9 cellular contexts compared by ENCODE assay signal in the genomic region with DNA sequence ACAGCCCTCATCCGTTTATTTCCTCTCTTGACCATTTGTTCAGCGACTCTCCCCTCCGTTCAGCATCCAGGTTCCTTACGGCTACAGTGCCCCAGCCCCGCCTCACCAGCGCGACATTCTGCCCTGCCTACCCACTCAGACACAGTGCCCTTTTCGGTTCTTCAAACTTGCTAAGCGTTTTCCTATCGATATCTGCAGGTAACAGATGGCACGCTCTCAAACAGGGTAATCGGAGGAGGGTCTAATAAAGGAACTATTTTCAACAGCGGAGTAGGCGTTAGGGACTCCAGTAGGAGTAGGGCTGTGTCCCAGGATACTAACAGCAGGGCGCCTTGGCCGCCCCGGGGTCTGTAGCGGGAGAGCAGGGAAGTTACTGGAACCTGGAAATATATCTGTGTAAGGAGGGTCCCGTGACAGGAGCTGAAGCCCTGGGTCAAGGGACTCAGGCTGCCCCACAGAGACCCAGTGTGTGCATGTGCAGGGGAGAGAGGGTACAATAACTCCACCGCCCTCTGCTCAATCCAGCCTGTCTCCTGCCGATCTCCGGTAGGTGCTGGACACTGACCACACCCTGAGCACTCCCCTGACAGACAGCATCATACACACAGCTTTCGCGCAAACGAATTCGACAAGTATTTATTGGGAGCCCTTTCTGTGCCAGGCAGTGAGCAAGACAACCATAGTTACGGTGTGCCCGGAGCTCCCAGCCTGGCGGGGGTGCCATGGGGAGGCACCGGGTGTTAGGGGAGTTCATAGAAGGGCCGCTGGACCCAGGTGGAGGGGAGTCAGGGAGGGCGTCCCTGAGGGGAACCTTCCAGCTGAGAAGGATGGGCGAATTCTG. TPM values are rescaled to one million over a fixed set of nuclear protein-coding genes. Genes with fewer than 3 reads are reported as not detected.
DNase-seq lines count a peak whose midpoint lies in the region; ATAC-seq and TF ChIP-seq lines count a peak whose summit lies in the region.
"Had no signal": no experiment of that assay in that cellular context is flagged by ENCODE, and none has a peak within 500 bp of the region (broad histone marks: within the 10 kb centered on the region; RNA-seq: fewer than 3 reads in every experiment).

No MANE protein-coding gene starts in this region.

- H3K9me3 ChIP-seq in CD4-positive, CD25-positive, alpha-beta regulatory T cell (ENCODE audit: control insufficient read depth in 2 of 2, low read length in 2 of 2), result peaks cover 0 to 7% of the 10 kb centered on the region in 2 experiments
- peaks cover 7% of the 10 kb centered on the region; the same call in 1 of the 2 replicates for H3K9me3 ChIP-seq in HUES64 (ENCODE audit: insufficient read depth, low read depth, low read length)

- 35% methylated on average over 33 of the region's 33 CpGs for WGBS in HUES64

- peak overlapping the region in 2 of 3 donors; percentile 65 for H3K27ac Mint-ChIP-seq in CD4-positive, CD25-positive, alpha-beta regulatory T cell
- peak overlapping the region; percentile 85 for H3K27ac Mint-ChIP-seq in central memory CD8-positive, alpha-beta T cell (ENCODE audit: low read depth)
- no peak overlapping the region for H3K27ac Mint-ChIP-seq in nephron progenitor cell

- no peak for TF ChIP-seq CTCF in nephron progenitor cell (IDR thresholded peaks at IDR 0.05)

- H3K27me3 Mint-ChIP-seq in CD4-positive, CD25-positive, alpha-beta regulatory T cell, result peaks cover 46% of the 10 kb centered on the region
- peaks cover 53% of the 10 kb centered on the region for H3K27me3 Mint-ChIP-seq in central memory CD8-positive, alpha-beta T cell
- peaks cover 91% of the 10 kb centered on the region for H3K27me3 Mint-ChIP-seq in nephron progenitor cell (ENCODE audit: low read depth, poor library complexity)

- ATAC-seq in CD4-positive, CD25-positive, alpha-beta regulatory T cell (ENCODE audit: low read depth in 2 of 2), result no peak
- no peak for ATAC-seq in central memory CD8-positive, alpha-beta T cell (replicated peaks; ENCODE audit: extremely low read depth, poor library complexity, severe bottlenecking)
- ATAC-seq in HG02588 (IDR thresholded peaks at IDR 0.05; ENCODE audit: unreplicated experiment), result no peak
- no peak for ATAC-seq in HG02642 (IDR thresholded peaks at IDR 0.05; ENCODE audit: poor library complexity, unreplicated experiment)

- peaks cover 0 to 29% (median 17%) of the 10 kb centered on the region in 4 donors for H3K4me1 Mint-ChIP-seq in CD4-positive, CD25-positive, alpha-beta regulatory T cell
- H3K4me1 Mint-ChIP-seq in central memory CD8-positive, alpha-beta T cell, result peaks cover 30% of the 10 kb centered on the region
- peaks cover 26% of the 10 kb centered on the region for H3K4me1 Mint-ChIP-seq in nephron progenitor cell

- peaks cover 7% of the 10 kb centered on the region for H3K36me3 ChIP-seq in CD4-positive, CD25-positive, alpha-beta regulatory T cell (ENCODE audit: control insufficient read depth, insufficient read depth, low read length)
- H3K36me3 ChIP-seq in HUES64 (ENCODE audit: insufficient read depth, low read length), result no peaks in the 10 kb centered on the region

- H3K9ac ChIP-seq in HUES64 (ENCODE audit: low read depth, low read length), result no peak overlapping the region

- peaks cover 12% of the 10 kb centered on the region for H3K27me3 ChIP-seq in CD4-positive, CD25-positive, alpha-beta regulatory T cell (ENCODE audit: control insufficient read depth, insufficient read depth, low read length)
- peaks cover 70% of the 10 kb centered on the region for H3K27me3 ChIP-seq in HUES64 (ENCODE audit: insufficient read depth, low read length)

- H3K36me3 Mint-ChIP-seq in CD4-positive, CD25-positive, alpha-beta regulatory T cell, result peaks cover 7% of the 10 kb centered on the region
- H3K36me3 Mint-ChIP-seq in central memory CD8-positive, alpha-beta T cell (ENCODE audit: insufficient read depth), result peaks cover 11% of the 10 kb centered on the region
- peaks cover 15% of the 10 kb centered on the region for H3K36me3 Mint-ChIP-seq in nephron progenitor cell (ENCODE audit: low read depth)

- peaks cover 12% of the 10 kb centered on the region for H3K4me1 ChIP-seq in CD4-positive, CD25-positive, alpha-beta regulatory T cell (ENCODE audit: control insufficient read depth, insufficient read depth, low read length, poor library complexity, severe bottlenecking)
- peaks cover 14% of the 10 kb centered on the region; the same call in 1 of the 2 replicates for H3K4me1 ChIP-seq in HUES64 (ENCODE audit: insufficient read depth, low read length)

- peak overlapping the region; percentile 44 for H3K4me3 ChIP-seq in CD4-positive, CD25-positive, alpha-beta regulatory T cell (ENCODE audit: low read depth, low read length)
- peak overlapping the region; percentile 51 for H3K4me3 ChIP-seq in HUES64 (ENCODE audit: low read length)

- DNase-seq in CD4-positive, CD25-positive, alpha-beta regulatory T cell, result no peak
- no peak for DNase-seq in central memory CD8-positive, alpha-beta T cell (ENCODE audit: low spot score in 2 of 2)
- DNase-seq in nephron progenitor cell (no peak), NCI-H1105 treated with DMSO at 0.1 percent for 48 hours (lab: John Stamatoyannopoulos, UW) (no peak)
- no peak for DNase-seq in stimulated activated CD4-positive, alpha-beta T cell treated with anti-CD3 and anti-CD28 coated beads, Interleukin-4, amount 100 ng/mL, for 1 hour
- DNase-seq: GOT3 had no signal

- no peak overlapping the region for H3K27ac ChIP-seq in CD4-positive, CD25-positive, alpha-beta regulatory T cell (ENCODE audit: insufficient read depth, low read length, poor library complexity, severe bottlenecking)
- no peak overlapping the region for H3K27ac ChIP-seq in HUES64 (ENCODE audit: low read depth, low read length)

- peaks cover 0 to 4% (median 2%) of the 10 kb centered on the region in 7 donors for H3K9me3 Mint-ChIP-seq in CD4-positive, CD25-positive, alpha-beta regulatory T cell
- no peaks in the 10 kb centered on the region for H3K9me3 Mint-ChIP-seq in central memory CD8-positive, alpha-beta T cell
- peaks cover 22% of the 10 kb centered on the region for H3K9me3 Mint-ChIP-seq in nephron progenitor cell

- H3K4me3 Mint-ChIP-seq in CD4-positive, CD25-positive, alpha-beta regulatory T cell, result peak overlapping the region; percentile 81 to 90 (median 87)
- H3K4me3 Mint-ChIP-seq in central memory CD8-positive, alpha-beta T cell, result peak overlapping the region; percentile 79
- peak overlapping the region; percentile 77 for H3K4me3 Mint-ChIP-seq in nephron progenitor cell

RNA-seq across cellular contexts. Expression of a gene that starts 2.1 kb away (rescaled TPM):
- 0.47 TPM for total RNA-seq in CD4-positive, CD25-positive, alpha-beta regulatory T cell
- under 1 TPM in 3 of 4 donors, not detected in 1; 0.31 to 0.78 (median 0.49) TPM for polyA plus RNA-seq in CD4-positive, CD25-positive, alpha-beta regulatory T cell
- 0.35 TPM for polyA plus RNA-seq in HUES64 (2013, experiment 1 of 2)
- polyA plus RNA-seq in HUES64 (2013, experiment 2 of 2), result 0.70 TPM

RNA-seq across cellular contexts. Expression of a gene that starts 31.6 kb away (rescaled TPM):
- 3,495 TPM for total RNA-seq in CD4-positive, CD25-positive, alpha-beta regulatory T cell
- 1,000 to 10,000 TPM; 3,908 to 6,708 (median 5,568) TPM for polyA plus RNA-seq in CD4-positive, CD25-positive, alpha-beta regulatory T cell
- polyA plus RNA-seq in HUES64 (2013, experiment 1 of 2), result 2,933 TPM
- 3,389 TPM for polyA plus RNA-seq in HUES64 (2013, experiment 2 of 2)
